1 cellular context compared by ENCODE assay signal in the genomic region with DNA sequence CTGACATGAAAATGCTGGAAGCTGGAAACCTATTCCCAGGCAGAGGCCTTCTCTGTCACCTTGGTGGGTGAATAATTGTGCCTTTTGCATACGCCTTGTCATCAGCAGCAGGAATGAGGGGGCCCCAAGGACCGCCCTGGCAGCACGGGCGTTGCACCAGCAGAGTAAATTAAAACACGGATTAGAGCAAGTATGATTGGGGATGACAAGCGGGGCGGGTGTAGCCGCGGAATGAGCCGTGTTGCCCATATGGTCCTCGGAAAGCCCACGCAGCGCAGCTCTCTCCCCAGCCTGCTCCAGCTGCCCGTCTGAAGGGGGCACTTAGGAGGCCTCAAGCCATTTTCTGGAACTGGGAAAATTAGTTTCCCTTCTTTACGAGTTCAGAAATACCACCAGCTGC.
TF ChIP-seq lines count a peak whose summit lies in the region.

No MANE protein-coding gene starts in this region.

TF ChIP-seq in WTC11, 78 proteins besides CTCF, POLR2A, EP300 and RAD21 (continued from another document):
- TF ChIP-seq, protein P1, sequence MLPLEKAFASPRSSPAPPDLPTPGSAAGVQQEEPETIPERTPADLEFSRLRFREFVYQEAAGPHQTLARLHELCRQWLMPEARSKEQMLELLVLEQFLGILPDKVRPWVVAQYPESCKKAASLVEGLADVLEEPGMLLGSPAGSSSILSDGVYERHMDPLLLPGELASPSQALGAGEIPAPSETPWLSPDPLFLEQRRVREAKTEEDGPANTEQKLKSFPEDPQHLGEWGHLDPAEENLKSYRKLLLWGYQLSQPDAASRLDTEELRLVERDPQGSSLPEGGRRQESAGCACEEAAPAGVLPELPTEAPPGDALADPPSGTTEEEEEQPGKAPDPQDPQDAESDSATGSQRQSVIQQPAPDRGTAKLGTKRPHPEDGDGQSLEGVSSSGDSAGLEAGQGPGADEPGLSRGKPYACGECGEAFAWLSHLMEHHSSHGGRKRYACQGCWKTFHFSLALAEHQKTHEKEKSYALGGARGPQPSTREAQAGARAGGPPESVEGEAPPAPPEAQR (CRISPR knock-in tag; IDR thresholded peaks at IDR 0.05), result no peak
- no peak for TF ChIP-seq GRHL2 (CRISPR knock-in tag; IDR thresholded peaks at IDR 0.05; ENCODE audit: insufficient replicate concordance, severe bottlenecking)
